Comparison of ENCODE assay signal across 1 cellular context in genomic region chr4:4541661-4542570, GRCh38.
TF ChIP-seq lines count a peak whose summit lies in the region.

Gene STX18, minus strand, starts transcription at chr4:4542048. Its CDS starts 84 bp downstream, at chr4:4541964.

TF ChIP-seq in HepG2, 621 proteins besides CTCF, POLR2A, EP300 and RAD21 (continued from another document and continues in another):
- TF ChIP-seq HINFP (CRISPR knock-in tag; IDR thresholded peaks at IDR 0.05; ENCODE audit: low read depth), result peak; percentile 84; the same call in 1 of the 2 replicates
- TF ChIP-seq ZNF101 (CRISPR knock-in tag; IDR thresholded peaks at IDR 0.05; ENCODE audit: borderline replicate concordance, low read depth), result 0 out of 2 replicates have a peak, but pooled peaks have one; percentile 63
- TF ChIP-seq ZNF780A (CRISPR knock-in tag; IDR thresholded peaks at IDR 0.05), result peak; percentile 80; the same call in 1 of the 2 replicates
- peak; percentile 100 for TF ChIP-seq ZNF670 (CRISPR knock-in tag; IDR thresholded peaks at IDR 0.05; ENCODE audit: borderline replicate concordance)
- no peak for TF ChIP-seq ZNF737 (CRISPR knock-in tag; IDR thresholded peaks at IDR 0.05; ENCODE audit: borderline replicate concordance)
- TF ChIP-seq KLF9 (CRISPR knock-in tag; IDR thresholded peaks at IDR 0.05; ENCODE audit: low read depth), result peak; percentile 88
- peak; percentile 46 for TF ChIP-seq NFYC (CRISPR knock-in tag; IDR thresholded peaks at IDR 0.05)
- peak; percentile 63; the same call in 1 of the 2 replicates for TF ChIP-seq ARHGAP35 (CRISPR knock-in tag; IDR thresholded peaks at IDR 0.05; ENCODE audit: borderline replicate concordance)
- peak; percentile 82 for TF ChIP-seq ZNF24 (IDR thresholded peaks at IDR 0.05)
- peak; percentile 80 for TF ChIP-seq ZNF777 (CRISPR knock-in tag; IDR thresholded peaks at IDR 0.05)
- TF ChIP-seq KLF13 (CRISPR knock-in tag; IDR thresholded peaks at IDR 0.05), result peak; percentile 90; the same call in 1 of the 2 replicates
- TF ChIP-seq ZFP62 (CRISPR knock-in tag; IDR thresholded peaks at IDR 0.05), result no peak
- peak; percentile 89; the same call in 1 of the 2 replicates for TF ChIP-seq STAT5B (CRISPR knock-in tag; IDR thresholded peaks at IDR 0.05)
- peak; percentile 68 for TF ChIP-seq HNF4A (CRISPR knock-in tag; IDR thresholded peaks at IDR 0.05)
- TF ChIP-seq ZNF280D (CRISPR knock-in tag; IDR thresholded peaks at IDR 0.05), result peak; percentile 88
- no peak for TF ChIP-seq ZSCAN22 (CRISPR knock-in tag; IDR thresholded peaks at IDR 0.05)
- no peak for TF ChIP-seq TRAFD1 (CRISPR knock-in tag; IDR thresholded peaks at IDR 0.05; ENCODE audit: borderline replicate concordance)
- 0 out of 2 replicates have a peak, but pooled peaks have one; percentile 61 for TF ChIP-seq WIZ (CRISPR knock-in tag; IDR thresholded peaks at IDR 0.05)
- peak; percentile 92 for TF ChIP-seq ZNF564 (CRISPR knock-in tag; IDR thresholded peaks at IDR 0.05)
- peak; percentile 99 for TF ChIP-seq YEATS4 (CRISPR knock-in tag; IDR thresholded peaks at IDR 0.05; ENCODE audit: borderline replicate concordance)
- TF ChIP-seq ZNF446 (CRISPR knock-in tag; IDR thresholded peaks at IDR 0.05), result 0 out of 2 replicates have a peak, but pooled peaks have one; percentile 24
- 0 out of 2 replicates have a peak, but pooled peaks have one; percentile 40 for TF ChIP-seq ZFP41 (CRISPR knock-in tag; IDR thresholded peaks at IDR 0.05; ENCODE audit: borderline replicate concordance)
- TF ChIP-seq ZNF776 (CRISPR knock-in tag; IDR thresholded peaks at IDR 0.05), result peak; percentile 92; the same call in 1 of the 2 replicates
- no peak for TF ChIP-seq ZNF296 (CRISPR knock-in tag; conservative IDR thresholded peaks at IDR 0.05)
- TF ChIP-seq DDIT3 (CRISPR knock-in tag; IDR thresholded peaks at IDR 0.05), result no peak
- no peak for TF ChIP-seq ZBTB7A (CRISPR knock-in tag; IDR thresholded peaks at IDR 0.05)
- 0 out of 2 replicates have a peak, but pooled peaks have one; percentile 79 for TF ChIP-seq KIAA2018 (CRISPR knock-in tag; IDR thresholded peaks at IDR 0.05; ENCODE audit: borderline replicate concordance)
- no peak for TF ChIP-seq RAD51 (IDR thresholded peaks at IDR 0.05; ENCODE audit: borderline replicate concordance)
- TF ChIP-seq FOXO4 (CRISPR knock-in tag; conservative IDR thresholded peaks at IDR 0.05), result no peak
- TF ChIP-seq CREB3 (CRISPR knock-in tag; IDR thresholded peaks at IDR 0.05), result 0 out of 2 replicates have a peak, but pooled peaks have one; percentile 63
- peak; percentile 94 for TF ChIP-seq HNF1B (CRISPR knock-in tag; IDR thresholded peaks at IDR 0.05)
- TF ChIP-seq NRL (CRISPR knock-in tag; IDR thresholded peaks at IDR 0.05; ENCODE audit: borderline replicate concordance), result peak; percentile 99
- TF ChIP-seq POGK (CRISPR knock-in tag; conservative IDR thresholded peaks at IDR 0.05), result peak; percentile 99
- no peak for TF ChIP-seq SYNCRIP (IDR thresholded peaks at IDR 0.05; ENCODE audit: insufficient read depth, low read depth, low read length)
- TF ChIP-seq ZNF720 (CRISPR knock-in tag; IDR thresholded peaks at IDR 0.05), result peak; percentile 94
- TF ChIP-seq GFI1 (CRISPR knock-in tag; IDR thresholded peaks at IDR 0.05; ENCODE audit: borderline replicate concordance), result peak; percentile 89
